8 cellular contexts compared by ENCODE assay signal in the genomic region with DNA sequence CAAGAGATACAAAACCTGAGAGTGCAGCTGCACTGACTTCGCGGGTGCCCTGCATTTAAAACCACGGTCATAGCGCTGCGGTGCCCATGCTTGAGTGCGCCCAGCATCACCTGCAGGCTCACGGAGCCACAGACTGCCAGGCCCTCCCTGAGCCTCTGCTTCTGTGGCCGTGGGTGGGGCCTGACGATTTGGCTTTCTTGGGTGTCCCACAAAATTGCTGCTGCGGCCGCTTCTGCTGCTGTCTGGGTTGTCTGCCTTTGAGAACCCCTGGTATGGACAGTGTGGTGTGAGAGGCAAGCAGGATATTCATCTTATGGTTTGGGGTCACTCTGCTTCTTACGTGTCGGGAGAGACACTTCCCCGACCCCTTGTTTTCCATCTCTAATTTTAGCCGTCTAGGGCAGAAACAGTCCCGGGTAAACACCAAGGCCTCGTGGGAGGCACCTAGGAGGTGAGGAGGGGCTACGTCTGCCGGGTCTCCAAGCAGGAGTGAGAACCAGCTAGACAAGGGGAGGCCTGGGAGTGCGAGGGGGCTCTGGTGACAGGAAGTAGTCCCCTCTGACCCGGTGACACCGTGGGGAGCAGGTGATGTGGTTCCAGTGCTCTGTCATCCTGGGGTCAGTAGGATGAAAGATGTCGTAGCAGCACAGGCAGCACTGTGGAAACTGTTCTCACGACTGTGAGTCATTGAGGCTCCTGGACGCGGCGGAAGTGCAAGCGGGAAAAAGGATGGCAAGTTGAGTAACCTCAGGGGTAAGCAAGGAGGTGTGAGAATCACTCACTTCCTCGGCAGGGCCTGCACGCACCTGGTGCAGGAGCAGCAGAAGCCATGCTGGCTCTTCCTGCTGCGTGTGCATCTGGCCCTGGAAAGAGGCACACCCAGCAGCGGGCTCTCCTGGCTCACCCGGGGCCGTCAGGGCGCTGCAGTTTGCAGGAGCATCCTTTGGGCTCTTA.
A peak's percentile ranks its signal among the peaks of the same experiment; 100 is the strongest.
DNase-seq lines count a peak whose midpoint lies in the region; ATAC-seq, FAIRE-seq and TF ChIP-seq lines count a peak whose summit lies in the region.

No MANE protein-coding gene starts in this region.

- H3K4me3 Mint-ChIP-seq in activated CD4-positive, alpha-beta memory T cell treated with anti-CD3 and anti-CD28 coated beads, Interleukin-2, amount 10 ng/mL, durations not matched to agents 7 days and 5 days, result peak overlapping the region; percentile 64

- H3K27ac Mint-ChIP-seq in activated CD4-positive, alpha-beta memory T cell treated with anti-CD3 and anti-CD28 coated beads, Interleukin-2, amount 10 ng/mL, durations not matched to agents 7 days and 5 days, result peak overlapping the region; percentile 92

- H3K27me3 Mint-ChIP-seq in activated CD4-positive, alpha-beta memory T cell treated with anti-CD3 and anti-CD28 coated beads, Interleukin-2, amount 10 ng/mL, durations not matched to agents 7 days and 5 days, result no peaks in the 10 kb centered on the region

- no peak for FAIRE-seq in GM19239 (lab: Jason Lieb, UNC)

- no peak for TF ChIP-seq CTCF in epithelial cell of proximal tubule (conservative IDR thresholded peaks at IDR 0.05; ENCODE audit: low read depth, low read length)

- CTCF ChIA-PET in activated CD4-positive, alpha-beta memory T cell treated with anti-CD3 and anti-CD28 coated beads, Interleukin-2, amount 10 ng/mL, durations not matched to agents 7 days and 5 days (lab: Charles Lee), result interaction anchor here (0.7 to 1.6 kb wide), 3 partner anchors 10 to 43 kb away, joined by 3 to 5 read pairs (median 3); no protein-coding TSS in a partner anchor

- POLR2A ChIA-PET in activated CD4-positive, alpha-beta memory T cell treated with anti-CD3 and anti-CD28 coated beads, Interleukin-2, amount 10 ng/mL, durations not matched to agents 7 days and 5 days (lab: Charles Lee), result interaction anchor here (1.0 to 4.6 kb wide), 10 partner anchors 10 to 266 kb away, joined by 3 to 18 read pairs (median 4); no protein-coding TSS in a partner anchor

- peak; percentile 65 for DNase-seq in Jurkat, Clone E6-1 (ENCODE audit: low read depth, low spot score)
- peak; percentile 87 for DNase-seq in activated CD4-positive, alpha-beta memory T cell treated with anti-CD3 and anti-CD28 coated beads, Interleukin-2, amount 10 ng/mL, durations not matched to agents 7 days and 5 days
- DNase-seq in epithelial cell of proximal tubule (ENCODE audit: low read depth) (peak; percentile 57), GM19239 (ENCODE audit: insufficient read length, low spot score) (no peak), occipital lobe (lab: John Stamatoyannopoulos, UW) (no peak)
- peak; percentile 53 to 76 for DNase-seq in stimulated activated CD4-positive, alpha-beta T cell treated with anti-CD3 and anti-CD28 coated beads, Interleukin-4, amount 100 ng/mL, for 4 hours

- H3K36me3 Mint-ChIP-seq in activated CD4-positive, alpha-beta memory T cell treated with anti-CD3 and anti-CD28 coated beads, Interleukin-2, amount 10 ng/mL, durations not matched to agents 7 days and 5 days (ENCODE audit: low read depth), result peaks cover 44% of the 10 kb centered on the region

- peak overlapping the region; percentile 36 for H3K4me3 ChIP-seq in Jurkat, Clone E6-1 (ENCODE audit: low read length)
- no peak overlapping the region for H3K4me3 ChIP-seq in epithelial cell of proximal tubule (ENCODE audit: low read depth, low read length)

- H3K9me3 Mint-ChIP-seq in activated CD4-positive, alpha-beta memory T cell treated with anti-CD3 and anti-CD28 coated beads, Interleukin-2, amount 10 ng/mL, durations not matched to agents 7 days and 5 days, result no peaks in the 10 kb centered on the region

- peaks cover 60% of the 10 kb centered on the region for H3K4me1 Mint-ChIP-seq in activated CD4-positive, alpha-beta memory T cell treated with anti-CD3 and anti-CD28 coated beads, Interleukin-2, amount 10 ng/mL, durations not matched to agents 7 days and 5 days

- ATAC-seq in HG03280 (IDR thresholded peaks at IDR 0.05; ENCODE audit: unreplicated experiment), result no peak
- no peak for ATAC-seq in HG03196 (IDR thresholded peaks at IDR 0.05; ENCODE audit: unreplicated experiment)

Comparison
In these comparisons a context has a peak if more than half of its experiments do, and no peak if none do; other contexts are left out.
1. DNase-seq: peak in Jurkat, Clone E6-1 (single experiment), activated CD4-positive, alpha-beta memory T cell treated with anti-CD3 and anti-CD28 coated beads, Interleukin-2, amount 10 ng/mL, durations not matched to agents 7 days and 5 days (single experiment), epithelial cell of proximal tubule (single experiment) and stimulated activated CD4-positive, alpha-beta T cell treated with anti-CD3 and anti-CD28 coated beads, Interleukin-4, amount 100 ng/mL, for 4 hours (2 of 2); none in GM19239 (single experiment) and occipital lobe (single experiment).